ENCODE assay signal across 14 cellular contexts in genomic region chr11:10674991-10675440, GRCh38. TPM values are rescaled to one million over a fixed set of nuclear protein-coding genes. Genes with fewer than 3 reads are reported as not detected.
DNase-seq lines count a peak whose midpoint lies in the region; ATAC-seq, FAIRE-seq and TF ChIP-seq lines count a peak whose summit lies in the region.
"Had no signal": no experiment of that assay in that cellular context is flagged by ENCODE, and none has a peak within 500 bp of the region (broad histone marks: within the 10 kb centered on the region; RNA-seq: fewer than 3 reads in every experiment).

No MANE protein-coding gene starts in this region.

- no peak for FAIRE-seq in astrocyte (lab: Jason Lieb, UNC)

- TF ChIP-seq CTCF in astrocyte (IDR thresholded peaks at IDR 0.05; ENCODE audit: insufficient read depth, low read depth, low read length): no peak

- CTCF ChIA-PET in T-cell (lab: Charles Lee): no interaction called here

- no peaks in the 10 kb centered on the region for H3K79me2 ChIP-seq in ACC112 (ENCODE audit: control insufficient read depth, insufficient read depth, low read length, unreplicated experiment)
- H3K79me2 ChIP-seq in astrocyte (ENCODE audit: insufficient read depth, low read length): no peaks in the 10 kb centered on the region

- no peak for DNase-seq in astrocyte (ENCODE audit: low read depth)
- peak; percentile 38 to 54 for DNase-seq in hippocampal formation (lab: John Stamatoyannopoulos, UW)
- peak; percentile 55 for DNase-seq in pons (ENCODE audit: low spot score)
- DNase-seq in stimulated activated CD4-positive, alpha-beta T cell treated with anti-CD3 and anti-CD28 coated beads, Interleukin-2, amount 100 ng/mL, for 24 hours: no peak
- DNase-seq in inferior parietal cortex (ENCODE audit: extremely low spot score): no peak
- no peak for DNase-seq in T-cell
- no peak for DNase-seq in activated CD4-positive, CD25-positive, alpha-beta regulatory T cell (lab: John Stamatoyannopoulos, UW)
- DNase-seq: activated CD8-positive, alpha-beta memory T cell treated with anti-CD3 and anti-CD28 coated beads, Interleukin-2, amount 50 U/mL, for 4 hours; GF-D8; stimulated activated CD4-positive, alpha-beta T cell treated with anti-CD3 and anti-CD28 coated beads, Interleukin-15, amount 100 ng/mL, for 24 hours; T-helper 17 cell had no signal

- H3K36me3 ChIP-seq in ACC112 (ENCODE audit: insufficient read depth, low read length) (no peaks in the 10 kb centered on the region), astrocyte (ENCODE audit: insufficient read depth, low read length) (no peaks in the 10 kb centered on the region)
- H3K36me3 ChIP-seq: cardiac muscle cell had no signal

- H3K9me3 Mint-ChIP-seq in astrocyte (ENCODE audit: unreplicated experiment) (peaks cover 2% of the 10 kb centered on the region), T-cell (no peaks in the 10 kb centered on the region)

- H3K4me1 Mint-ChIP-seq in astrocyte (ENCODE audit: low read depth, unreplicated experiment): peaks cover 6% of the 10 kb centered on the region
- H3K4me1 Mint-ChIP-seq in T-cell: peaks cover 0 to 5% (median 3%) of the 10 kb centered on the region in 3 donors

- H3K4me1 ChIP-seq in ACC112 (ENCODE audit: control insufficient read depth, insufficient read depth, low read length, unreplicated experiment) (peaks cover 19% of the 10 kb centered on the region), astrocyte (ENCODE audit: insufficient read depth, low read length) (peaks cover 6% of the 10 kb centered on the region)

- peaks cover 6% of the 10 kb centered on the region for H3K36me3 Mint-ChIP-seq in astrocyte (ENCODE audit: low read depth, unreplicated experiment)
- no peaks in the 10 kb centered on the region for H3K36me3 Mint-ChIP-seq in T-cell

- no peaks in the 10 kb centered on the region for H4K20me1 ChIP-seq in astrocyte (ENCODE audit: insufficient read depth, low read length)

- POLR2A ChIA-PET in T-cell (lab: Charles Lee): no interaction called here

- peak overlapping the region; percentile 22 for H3K4me2 ChIP-seq in astrocyte (ENCODE audit: low read length)

- H3K27ac Mint-ChIP-seq in astrocyte (ENCODE audit: unreplicated experiment): no peak overlapping the region
- H3K27ac Mint-ChIP-seq in T-cell: no peak overlapping the region
- H3K27ac Mint-ChIP-seq: T-helper 17 cell had no signal

- no peak overlapping the region for H3K27ac ChIP-seq in ACC112 (ENCODE audit: low read depth, low read length)
- no peak overlapping the region for H3K27ac ChIP-seq in astrocyte (ENCODE audit: low read depth, low read length)
- H3K27ac ChIP-seq: cardiac muscle cell had no signal

- H3K4me3 ChIP-seq in ACC112 (ENCODE audit: low read depth, low read length): peak overlapping the region; percentile 59; the same call in 1 of the 2 replicates
- H3K4me3 ChIP-seq in astrocyte (ENCODE audit: insufficient read depth, low read depth, low read length): no peak overlapping the region
- H3K4me3 ChIP-seq: cardiac muscle cell had no signal

- 0 out of 2 replicates have a peak, but pooled peaks cover 2% of the 10 kb centered on the region for H3K27me3 ChIP-seq in ACC112 (ENCODE audit: insufficient read depth, low read length)
- H3K27me3 ChIP-seq in astrocyte (ENCODE audit: insufficient read depth, low read length): peaks cover 5% of the 10 kb centered on the region
- H3K27me3 ChIP-seq: cardiac muscle cell had no signal

- H3K4me3 Mint-ChIP-seq in astrocyte (ENCODE audit: unreplicated experiment) (no peak overlapping the region), T-cell (no peak overlapping the region)
- H3K4me3 Mint-ChIP-seq: T-helper 17 cell had no signal

- H2AFZ ChIP-seq in ACC112 (ENCODE audit: low read length, unreplicated experiment) (peak overlapping the region; percentile 88), astrocyte (ENCODE audit: low read depth, low read length) (peak overlapping the region; percentile 43)

- no peak overlapping the region for H3K9ac ChIP-seq in astrocyte (ENCODE audit: low read length)

- ATAC-seq in T-cell (replicated peaks in 1 of 4): no peak
- ATAC-seq: T-helper 17 cell had no signal

- no peaks in the 10 kb centered on the region for H3K9me3 ChIP-seq in astrocyte (ENCODE audit: insufficient read depth, low read depth, low read length)

- peaks cover 30% of the 10 kb centered on the region for H3K27me3 Mint-ChIP-seq in astrocyte (ENCODE audit: low read depth, unreplicated experiment)
- H3K27me3 Mint-ChIP-seq in T-cell: peaks cover 51 to 60% of the 10 kb centered on the region in 2 donors

RNA-seq across cellular contexts. Expression of gene IRAG1, which starts 18.5 kb away (rescaled TPM):
- total RNA-seq in astrocyte (3.7 and 5.4 TPM in 2 replicates), T-cell (under 1 TPM in 2 of 5 donors, not detected in 3; 0.06 to 0.20 TPM)
- total RNA-seq: A172 had no signal

Comparison
In these comparisons a context has a peak if more than half of its experiments do, and no peak if none do; other contexts are left out.
1. DNase-seq: peak in hippocampal formation (2 of 2) and pons (single experiment); none in astrocyte (single experiment), stimulated activated CD4-positive, alpha-beta T cell treated with anti-CD3 and anti-CD28 coated beads, Interleukin-2, amount 100 ng/mL, for 24 hours (0 of 2), inferior parietal cortex (single experiment), T-cell (0 of 34) and activated CD4-positive, CD25-positive, alpha-beta regulatory T cell (0 of 4).